13 cellular contexts compared by ENCODE assay signal in genomic region chrX:1419545-1420355, GRCh38. TPM values are rescaled to one million over a fixed set of nuclear protein-coding genes. Genes with fewer than 3 reads are reported as not detected.
DNase-seq lines count a peak whose midpoint lies in the region; ATAC-seq, FAIRE-seq and TF ChIP-seq lines count a peak whose summit lies in the region.
"Had no signal": no experiment of that assay in that cellular context is flagged by ENCODE, and none has a peak within 500 bp of the region (broad histone marks: within the 10 kb centered on the region; RNA-seq: fewer than 3 reads in every experiment).

No MANE protein-coding gene starts in this region.

- intact Hi-C loops in Calu3 (cut with micrococcal nuclease; ENCODE audit: unreplicated experiment) = no loop called here

- H3K27me3 Mint-ChIP-seq in Calu3 (ENCODE audit: unreplicated experiment) (no peaks in the 10 kb centered on the region), naive B cell (no peaks in the 10 kb centered on the region)
- H3K27me3 Mint-ChIP-seq in activated naive CD8-positive, alpha-beta T cell = no peaks in the 10 kb centered on the region
- H3K27me3 Mint-ChIP-seq: IgD-negative memory B cell had no signal

- peaks cover 31% of the 10 kb centered on the region for H3K9me3 ChIP-seq in A549

- DNase-seq in A549 (ENCODE audit: low read depth in 1 of 2, low spot score in 1 of 2) (no peak), Calu3 (no peak), naive B cell (no peak), NCI-H2107 treated with DMSO at 0.1 percent for 48 hours (lab: John Stamatoyannopoulos, UW; ENCODE audit: unreplicated experiment) (no peak), cerebellum (ENCODE audit: low spot score) (no peak), GM10266 (ENCODE audit: extremely low spot score) (no peak)
- DNase-seq: cerebellar nuclear complex, HCEC 1CT, NCI-H1694, T1000 had no signal

- TF ChIP-seq EP300 in A549 (IDR thresholded peaks at IDR 0.05) = no peak

- TF ChIP-seq CTCF in A549 (IDR thresholded peaks at IDR 0.05) (no peak), Calu3 (IDR thresholded peaks at IDR 0.05; ENCODE audit: unreplicated experiment) (no peak), GM10266 (IDR thresholded peaks at IDR 0.05; ENCODE audit: control insufficient read depth, insufficient read depth, low read depth, missing control alignments) (no peak)

- BruUV-seq in Calu3 (replicated peaks; lab: Mats Ljungman, UMichigan) = no TSS peak

- H3K27ac Mint-ChIP-seq in Calu3 (ENCODE audit: unreplicated experiment) = peak overlapping the region; percentile 84
- peak overlapping the region; percentile 50 for H3K27ac Mint-ChIP-seq in activated naive CD8-positive, alpha-beta T cell
- H3K27ac Mint-ChIP-seq in naive B cell = peak overlapping the region in 4 of 6 donors; percentile 22 to 82 (median 52)

- TF ChIP-seq RAD21 in A549 (conservative IDR thresholded peaks at IDR 0.05 in 1 of 2, IDR thresholded peaks at IDR 0.05 in 1 of 2) = no peak

- no peaks in the 10 kb centered on the region for H3K4me1 ChIP-seq in A549

- H3K4me3 Mint-ChIP-seq in Calu3 (ENCODE audit: low read depth, unreplicated experiment) = no peak overlapping the region
- no peak overlapping the region for H3K4me3 Mint-ChIP-seq in activated naive CD8-positive, alpha-beta T cell
- H3K4me3 Mint-ChIP-seq in naive B cell = no peak overlapping the region

- FAIRE-seq in A549 (lab: Jason Lieb, UNC) = no peak

- 88% methylated on average over 19 of the region's 19 CpGs for WGBS in A549 (ENCODE audit: missing lambda C conversion rate)

- no peak overlapping the region for H3K4me3 ChIP-seq in A549

- no peaks in the 10 kb centered on the region for H3K4me1 Mint-ChIP-seq in Calu3 (ENCODE audit: low read depth, unreplicated experiment)
- no peaks in the 10 kb centered on the region for H3K4me1 Mint-ChIP-seq in activated naive CD8-positive, alpha-beta T cell (ENCODE audit: low read depth)
- H3K4me1 Mint-ChIP-seq in naive B cell = peaks cover 4 to 20% (median 13%) of the 10 kb centered on the region in 3 donors

- no peak overlapping the region for H3K4me2 ChIP-seq in A549

- no peak overlapping the region for H3K27ac ChIP-seq in A549

- ATAC-seq in A549 (peak; percentile 5 to 19; a peak in 4 of 6 replicates), naive B cell (ENCODE audit: low read depth in 2 of 2) (no peak), GM18502 (IDR thresholded peaks at IDR 0.05; ENCODE audit: poor library complexity, unreplicated experiment) (no peak)

- TF ChIP-seq POLR2A in A549 (IDR thresholded peaks at IDR 0.05; ENCODE audit: low read length) = no peak

- CTCF ChIA-PET in A549 (lab: Yijun Ruan, JAX) = no interaction called here
- CTCF ChIA-PET in Calu3 (lab: Charles Lee) = no interaction called here

- H3K36me3 Mint-ChIP-seq in Calu3 (ENCODE audit: insufficient read depth, unreplicated experiment) = peaks cover 45% of the 10 kb centered on the region
- peaks cover 24% of the 10 kb centered on the region for H3K36me3 Mint-ChIP-seq in activated naive CD8-positive, alpha-beta T cell
- peaks cover 13 to 38% of the 10 kb centered on the region in 2 donors for H3K36me3 Mint-ChIP-seq in naive B cell

- POLR2A ChIA-PET in A549 (lab: Yijun Ruan, JAX) = no interaction called here

- H3K9me3 Mint-ChIP-seq in Calu3 (ENCODE audit: low read depth, unreplicated experiment) (peaks cover 7% of the 10 kb centered on the region), naive B cell (peaks cover 11 to 25% (median 15%) of the 10 kb centered on the region in 7 donors)
- H3K9me3 Mint-ChIP-seq in activated naive CD8-positive, alpha-beta T cell (ENCODE audit: low read depth) = no peaks in the 10 kb centered on the region

TF ChIP-seq in A549, 52 proteins besides CTCF, POLR2A, EP300 and RAD21:
- no peak for TF ChIP-seq ZSCAN20 (CRISPR knock-in tag; IDR thresholded peaks at IDR 0.05)
- no peak for TF ChIP-seq ZFP36 (IDR thresholded peaks at IDR 0.05; ENCODE audit: borderline replicate concordance, partially characterized antibody)
- TF ChIP-seq REST (IDR thresholded peaks at IDR 0.05) = no peak
- no peak for TF ChIP-seq NR3C1 (IDR thresholded peaks at IDR 0.05)
- no peak for TF ChIP-seq RNF2 (IDR thresholded peaks at IDR 0.05; ENCODE audit: borderline replicate concordance, low read depth)
- no peak for TF ChIP-seq MAX (IDR thresholded peaks at IDR 0.05)
- no peak for TF ChIP-seq CBX2 (IDR thresholded peaks at IDR 0.05; ENCODE audit: borderline replicate concordance, low read depth)
- peak; percentile 73 for TF ChIP-seq PBX3 (IDR thresholded peaks at IDR 0.05)
TF ChIP-seq in A549: peak in this region for 1.

RNA-seq across cellular contexts. Expression of gene SLC25A6, which starts 27.8 kb away (rescaled TPM):
- polyA plus RNA-seq in A549 (2011; rRNA removed) = 252 and 291 TPM in 2 replicates
- 933 and 1,036 TPM in 2 replicates for polyA plus RNA-seq in A549 (2012; cell fraction: cytosol; rRNA removed)
- 681 and 864 TPM in 2 replicates for polyA plus RNA-seq in A549 (2012; cell fraction: nucleus; rRNA removed)
- 439 to 448 TPM (median 446 TPM) in 3 replicates for polyA plus RNA-seq in A549 (2017; fragmentation: RNase III; extraction: RNeasy Plus Mini Kit Qiagen cat#74134 plus additional on column Dnase treatment)
- 205 and 259 TPM in 2 replicates for polyA minus RNA-seq in A549 (2011; rRNA and poly(A)+ RNA removed)
- 139 and 161 TPM in 2 replicates for total RNA-seq in Calu3 (2022)
- polyA plus RNA-seq in naive B cell (ENCODE audit: low read depth in 6 of 6) = 100 to 1,000 TPM; 411 to 627 (median 548) TPM
- total RNA-seq in cerebellum = 125 TPM

RNA-seq across cellular contexts. Expression of gene ASMTL, which starts 33.0 kb away (rescaled TPM):
- polyA plus RNA-seq in A549 (2011; rRNA removed) (15.4 and 15.6 TPM in 2 replicates), A549 (2017; fragmentation: RNase III; extraction: RNeasy Plus Mini Kit Qiagen cat#74134 plus additional on column Dnase treatment) (12.2 to 14.4 TPM (median 12.3 TPM) in 3 replicates), naive B cell (ENCODE audit: low read depth in 6 of 6) (10 to 100 TPM; 49.2 to 66.0 (median 57.7) TPM)
- 26.6 and 30.8 TPM in 2 replicates for polyA plus RNA-seq in A549 (2012; cell fraction: cytosol; rRNA removed)
- 39.8 and 40.3 TPM in 2 replicates for polyA plus RNA-seq in A549 (2012; cell fraction: nucleus; rRNA removed)
- 14.7 and 16.7 TPM in 2 replicates for polyA minus RNA-seq in A549 (2011; rRNA and poly(A)+ RNA removed)
- total RNA-seq in Calu3 (2022) (14.4 and 18.0 TPM in 2 replicates), cerebellum (9.0 TPM)

Comparison
In these comparisons a context has a peak if more than half of its experiments do, and no peak if none do; other contexts are left out.
1. ATAC-seq: peak in A549 (2 of 2); none in naive B cell (0 of 2) and GM18502 (single experiment).
2. Peak in every context shown above with its lines, with median percentiles within 50 percentile points of each other: H3K27ac Mint-ChIP-seq.